ENCODE assay signal across 21 cellular contexts in the genomic region with DNA sequence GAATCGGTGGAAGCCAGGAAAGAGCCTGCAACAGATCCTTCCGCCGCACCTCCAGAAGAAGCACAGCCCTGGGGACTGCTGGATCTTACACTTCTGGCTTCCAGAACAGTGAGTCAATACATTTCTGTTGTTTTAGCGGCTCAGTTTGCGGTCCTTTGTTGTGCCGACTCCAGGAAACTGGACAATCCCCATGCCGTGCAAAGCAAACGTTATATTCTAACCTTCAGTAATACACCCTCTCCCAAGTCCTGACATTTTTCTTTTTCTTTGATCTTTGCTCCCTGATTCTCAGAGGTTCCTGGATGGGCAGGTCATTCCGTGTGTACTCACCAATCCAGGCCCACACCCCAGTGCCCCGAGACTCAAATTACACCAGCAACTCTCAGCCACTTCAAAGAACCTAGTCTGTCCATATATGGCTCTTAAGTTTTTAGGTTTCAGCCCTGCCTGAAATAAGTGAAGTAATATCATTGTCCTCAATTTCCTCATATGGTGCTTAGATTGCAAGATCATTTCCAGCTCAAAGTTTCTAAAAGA.
DNase-seq lines count a peak whose midpoint lies in the region; ATAC-seq, FAIRE-seq and TF ChIP-seq lines count a peak whose summit lies in the region.
"Had no signal": no experiment of that assay in that cellular context is flagged by ENCODE, and none has a peak within 500 bp of the region (broad histone marks: within the 10 kb centered on the region; RNA-seq: fewer than 3 reads in every experiment).

No MANE protein-coding gene starts in this region.

- TF ChIP-seq CTCF in astrocyte of the spinal cord (IDR thresholded peaks at IDR 0.05; ENCODE audit: low read depth, low read length), result no peak

- in situ Hi-C loops in astrocyte of the spinal cord (cut with HindIII; ENCODE audit: low sequenced_read_pairs), result no loop called here

- ATAC-seq in HG02870 (IDR thresholded peaks at IDR 0.05; ENCODE audit: unreplicated experiment) (no peak), GM19395 (IDR thresholded peaks at IDR 0.05; ENCODE audit: unreplicated experiment) (no peak)
- ATAC-seq: activated T-helper 17 cell treated with anti-CD3 and anti-CD28 coated beads, Interleukin-2, amount 50 U/mL, for 72 hours; pancreas had no signal

- FAIRE-seq in urothelium cell line (lab: Jason Lieb, UNC), result no peak
- FAIRE-seq: islet of Langerhans, pancreas had no signal

- DNase-seq in SIG-M5 treated with dmso at 0.1 percent for 504 hours (lab: John Stamatoyannopoulos, UW; ENCODE audit: unreplicated experiment) (peak; percentile 5), SIG-M5 (lab: John Stamatoyannopoulos, UW) (no peak), astrocyte of the spinal cord (ENCODE audit: low read depth, low spot score) (peak; percentile 33), left kidney (ENCODE audit: low read depth, low spot score) (peak; percentile 66), urothelium cell line (ENCODE audit: low spot score) (peak; percentile 25), pons (ENCODE audit: low spot score) (no peak)
- DNase-seq: activated CD8-positive, alpha-beta memory T cell treated with anti-CD3 and anti-CD28 coated beads for 24 hours; amygdala; colonic mucosa; DMS153; KBM-7; NCI-H1105; NCI-H2171; pancreas had no signal

- H3K4me3 ChIP-seq in astrocyte of the spinal cord (ENCODE audit: low read depth, low read length), result no peak overlapping the region
- H3K4me3 ChIP-seq: BLaER1, colonic mucosa, pancreas, skin epidermis, tibial nerve had no signal

Comparison
In these comparisons a context has a peak if more than half of its experiments do, and no peak if none do; other contexts are left out.
1. DNase-seq: peak in SIG-M5 treated with dmso at 0.1 percent for 504 hours (single experiment), astrocyte of the spinal cord (single experiment), left kidney (single experiment) and urothelium cell line (single experiment); none in SIG-M5 (single experiment) and pons (single experiment).